10 cellular contexts compared by ENCODE assay signal in the genomic region with DNA sequence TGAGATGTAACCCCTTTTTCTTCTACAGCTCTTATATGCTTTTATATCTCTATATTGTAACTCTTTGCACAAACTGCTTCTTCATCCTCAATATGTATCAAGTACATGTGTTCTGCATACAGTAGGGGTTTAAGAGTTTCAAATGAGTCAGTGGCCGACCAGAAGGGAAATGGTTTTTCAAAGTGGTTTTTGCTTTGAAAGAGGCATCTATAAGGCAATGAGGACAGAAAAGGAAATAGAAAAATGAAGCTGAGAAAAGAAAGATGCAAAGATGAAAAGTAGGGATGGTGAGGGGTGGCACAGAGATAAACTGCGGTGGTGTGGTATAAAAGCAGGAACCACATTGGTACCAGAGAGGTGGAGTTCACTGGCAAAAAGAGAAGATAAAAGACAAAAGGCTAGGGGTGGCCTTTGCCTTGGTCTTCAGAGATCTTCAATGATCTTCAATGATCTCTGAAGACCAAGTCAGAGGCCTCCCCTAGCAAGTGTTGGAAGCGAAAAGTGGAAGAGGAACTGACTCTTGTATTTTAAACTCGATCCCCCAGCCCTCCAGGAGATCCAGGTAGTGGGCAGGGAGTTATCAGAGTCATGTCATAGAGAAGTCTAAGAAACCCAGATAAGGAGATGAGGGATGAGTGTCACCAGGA.
DNase-seq lines count a peak whose midpoint lies in the region; ATAC-seq and TF ChIP-seq lines count a peak whose summit lies in the region.
"Had no signal": no experiment of that assay in that cellular context is flagged by ENCODE, and none has a peak within 500 bp of the region (broad histone marks: within the 10 kb centered on the region; RNA-seq: fewer than 3 reads in every experiment).

No MANE protein-coding gene starts in this region.

- H4K20me1 ChIP-seq in Loucy (ENCODE audit: insufficient read depth, low read length, poor library complexity, severe bottlenecking) = no peaks in the 10 kb centered on the region

- peak overlapping the region; percentile 19 for H3K9ac ChIP-seq in Loucy (ENCODE audit: low read depth, low read length, poor library complexity, severe bottlenecking)
- H3K9ac ChIP-seq: SK-N-SH had no signal

- peak overlapping the region; percentile 14; the same call in 1 of the 2 replicates for H3K27ac Mint-ChIP-seq in HFFc6
- H3K27ac Mint-ChIP-seq in immature natural killer cell = peak overlapping the region in 5 of 6 donors; percentile 0 to 74 (median 7)

- H3K4me1 ChIP-seq in Loucy (ENCODE audit: insufficient read depth, low read length, poor library complexity, severe bottlenecking) = peaks cover 82% of the 10 kb centered on the region
- H3K4me1 ChIP-seq: ascending aorta had no signal

- H3K4me3 ChIP-seq in Loucy (ENCODE audit: low read length, poor library complexity, severe bottlenecking) = no peak overlapping the region
- H3K4me3 ChIP-seq: ascending aorta had no signal

- ATAC-seq in GM19035 (IDR thresholded peaks at IDR 0.05; ENCODE audit: unreplicated experiment) (peak; percentile 60), GM21825 (IDR thresholded peaks at IDR 0.05; ENCODE audit: unreplicated experiment) (no peak)

- DNase-seq in HFFc6 (no peak), immature natural killer cell (no peak), 8988T (no peak), islet precursor cell (no peak)
- DNase-seq: NCI-H526, SK-N-SH had no signal

- no peaks in the 10 kb centered on the region for H3K36me3 ChIP-seq in Loucy (ENCODE audit: insufficient read depth, low read length)
- H3K36me3 ChIP-seq: ascending aorta had no signal

- no peaks in the 10 kb centered on the region for H3K9me2 ChIP-seq in Loucy (replicated peaks; ENCODE audit: low read depth, low read length)
- H3K9me2 ChIP-seq: SK-N-SH had no signal

- H3K27me3 ChIP-seq in Loucy (ENCODE audit: insufficient read depth, low read length, poor library complexity, severe bottlenecking) = no peaks in the 10 kb centered on the region
- H3K27me3 ChIP-seq: ascending aorta had no signal

- H3K4me1 Mint-ChIP-seq in HFFc6 (ENCODE audit: low read depth) (peaks cover 56% of the 10 kb centered on the region), immature natural killer cell (peaks cover 0 to 18% of the 10 kb centered on the region in 2 donors)

- H2AFZ ChIP-seq in Loucy (ENCODE audit: low read length) = peak overlapping the region; percentile 8; the same call in 1 of the 2 replicates

- no peak for TF ChIP-seq CTCF in HFFc6 (IDR thresholded peaks at IDR 0.05)
- no peak for TF ChIP-seq CTCF in Loucy (conservative IDR thresholded peaks at IDR 0.05; ENCODE audit: low read length)

- H3K4me3 Mint-ChIP-seq in HFFc6 = no peak overlapping the region
- H3K4me3 Mint-ChIP-seq in immature natural killer cell = no peak overlapping the region

- H3K27me3 Mint-ChIP-seq in HFFc6 (ENCODE audit: insufficient read depth) = no peaks in the 10 kb centered on the region
- peaks cover 0 to 2% (median 0%) of the 10 kb centered on the region in 3 donors for H3K27me3 Mint-ChIP-seq in immature natural killer cell (ENCODE audit: low read depth in 3 of 3)

- no peaks in the 10 kb centered on the region for H3K9me3 ChIP-seq in Loucy (ENCODE audit: insufficient read depth, low read depth, low read length)
- H3K9me3 ChIP-seq: ascending aorta, SK-N-SH had no signal

- peaks cover 6% of the 10 kb centered on the region; the same call in 1 of the 2 replicates for H3F3A ChIP-seq in Loucy (ENCODE audit: low read depth)

- no peaks in the 10 kb centered on the region; the same call in 1 of the 2 replicates for H3K9me3 Mint-ChIP-seq in HFFc6
- H3K9me3 Mint-ChIP-seq in immature natural killer cell = no peaks in the 10 kb centered on the region

- peak overlapping the region; percentile 34 for H3K4me2 ChIP-seq in Loucy (ENCODE audit: low read depth, low read length, poor library complexity, severe bottlenecking)
- H3K4me2 ChIP-seq: SK-N-SH had no signal

- H3K36me3 Mint-ChIP-seq in HFFc6 (ENCODE audit: low read depth) (peaks cover 16% of the 10 kb centered on the region), immature natural killer cell (no peaks in the 10 kb centered on the region)

- H3K79me2 ChIP-seq in Loucy (ENCODE audit: insufficient read depth, low read length) = no peaks in the 10 kb centered on the region
